Comparison of ENCODE assay signal across 9 cellular contexts in the genomic region with DNA sequence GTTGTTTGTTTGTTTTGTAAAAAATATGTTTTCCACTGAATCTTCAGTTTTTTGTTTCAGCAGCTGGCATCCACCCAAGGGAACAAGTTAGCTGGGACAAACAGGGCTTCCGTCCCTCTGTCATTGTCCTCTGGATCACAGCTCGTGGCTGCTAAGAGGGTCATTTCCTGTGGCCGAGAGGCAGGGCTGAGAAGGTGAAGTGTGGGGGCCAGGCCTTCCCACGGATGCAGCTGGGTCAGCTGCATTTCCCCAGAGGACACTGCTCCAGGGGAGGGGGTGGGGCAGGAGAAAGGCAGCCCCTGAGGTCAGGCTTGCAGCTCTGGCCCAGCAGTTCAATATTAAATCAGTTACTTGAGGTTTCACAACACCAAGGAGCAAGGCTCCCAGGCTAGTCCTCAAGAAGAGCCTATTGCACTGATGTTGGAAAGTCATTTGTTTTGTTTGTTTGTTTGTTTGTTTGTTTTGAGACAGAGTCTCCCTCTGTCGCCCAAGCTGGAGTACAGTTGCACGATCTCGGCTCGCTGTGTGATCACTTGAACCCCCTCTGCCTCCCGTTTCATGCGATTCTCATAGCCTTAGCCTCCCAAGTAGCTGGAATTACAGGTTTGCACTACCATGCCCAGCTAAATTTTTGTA. TPM values are rescaled to one million over a fixed set of nuclear protein-coding genes. Genes with fewer than 3 reads are reported as not detected.
A peak's percentile ranks its signal among the peaks of the same experiment; 100 is the strongest.
DNase-seq lines count a peak whose midpoint lies in the region; FAIRE-seq and TF ChIP-seq lines count a peak whose summit lies in the region.
"Had no signal": no experiment of that assay in that cellular context is flagged by ENCODE, and none has a peak within 500 bp of the region (broad histone marks: within the 10 kb centered on the region; RNA-seq: fewer than 3 reads in every experiment).

No MANE protein-coding gene starts in this region.

- TF ChIP-seq CTCF in H1 (IDR thresholded peaks at IDR 0.05; ENCODE audit: control extremely low read depth in 1 of 3, insufficient read depth in 1 of 3, low read depth in 1 of 3, low read length in 3 of 3), result no peak
- no peak for TF ChIP-seq CTCF in liver (IDR thresholded peaks at IDR 0.05; ENCODE audit: low read depth, low read length, missing input control)
- no peak for TF ChIP-seq CTCF in smooth muscle cell (IDR thresholded peaks at IDR 0.05; ENCODE audit: borderline replicate concordance, insufficient read depth, poor library complexity, severe bottlenecking)
- no peak for TF ChIP-seq CTCF in GM13976 (IDR thresholded peaks at IDR 0.05; ENCODE audit: borderline replicate concordance, control extremely low read depth, extremely low read depth, insufficient read depth, missing control alignments)

- no peak overlapping the region for H2BK5ac ChIP-seq in H1 (ENCODE audit: low read depth, low read length)

- H3K27me3 ChIP-seq in H1 (replicated peaks in 1 of 4; ENCODE audit: control insufficient read depth in 3 of 4, extremely low read depth in 1 of 4, insufficient read depth in 3 of 4, low read length in 3 of 4) (peaks cover 0 to 2% (median 0%) of the 10 kb centered on the region in 4 experiments; a peak in 1 of 7 replicates), liver (ENCODE audit: control insufficient read depth in 4 of 4, insufficient read depth in 4 of 4, low read length in 3 of 4) (no peaks in the 10 kb centered on the region), smooth muscle cell (ENCODE audit: low read depth) (no peaks in the 10 kb centered on the region), H7 (ENCODE audit: control insufficient read depth, insufficient read depth, low read length) (no peaks in the 10 kb centered on the region)

- no peak overlapping the region for H4K5ac ChIP-seq in H1 (ENCODE audit: insufficient read length, low read depth, low read length)

- H4K20me1 ChIP-seq in H1 (replicated peaks in 1 of 2; ENCODE audit: control insufficient read depth in 1 of 2, insufficient read depth in 2 of 2, low read length in 2 of 2), result no peaks in the 10 kb centered on the region
- H4K20me1 ChIP-seq in smooth muscle cell (ENCODE audit: low read depth), result no peaks in the 10 kb centered on the region

- H3K4me1 ChIP-seq in H1 (replicated peaks in 1 of 4; ENCODE audit: control insufficient read depth in 3 of 4, insufficient read depth in 4 of 4, low read length in 3 of 4) (peaks cover 0 to 4% (median 0%) of the 10 kb centered on the region in 4 experiments; a peak in 1 of 7 replicates), liver (ENCODE audit: control insufficient read depth in 4 of 4, insufficient read depth in 4 of 4, low read length in 3 of 4) (no peaks in the 10 kb centered on the region), smooth muscle cell (ENCODE audit: low read depth) (peaks cover 8% of the 10 kb centered on the region)

- H3K14ac ChIP-seq in H1 (ENCODE audit: insufficient read length), result no peak overlapping the region

- TF ChIP-seq EP300 in H1 (IDR thresholded peaks at IDR 0.05; ENCODE audit: borderline replicate concordance in 1 of 2, low read depth in 2 of 2, low read length in 2 of 2), result no peak

- FAIRE-seq in H1 (lab: Jason Lieb, UNC), result no peak

- H3K36me3 ChIP-seq in H1 (ENCODE audit: control insufficient read depth in 2 of 4, insufficient read depth in 4 of 4, low read length in 3 of 4), result no peaks in the 10 kb centered on the region
- H3K36me3 ChIP-seq in liver (ENCODE audit: control insufficient read depth in 4 of 4, insufficient read depth in 3 of 4, low read depth in 1 of 4, low read length in 3 of 4), result no peaks in the 10 kb centered on the region
- no peaks in the 10 kb centered on the region for H3K36me3 ChIP-seq in smooth muscle cell (ENCODE audit: low read depth)
- no peaks in the 10 kb centered on the region for H3K36me3 ChIP-seq in H7 (replicated peaks; ENCODE audit: control insufficient read depth, insufficient read depth, low read length)

- H3K9me3 ChIP-seq in H1 (ENCODE audit: insufficient read depth in 2 of 2, low read depth in 1 of 2, low read length in 1 of 2) (no peaks in the 10 kb centered on the region; a peak in 1 of 4 replicates), liver (ENCODE audit: control insufficient read depth in 4 of 4, low read length in 3 of 4) (no peaks in the 10 kb centered on the region), smooth muscle cell (replicated peaks; ENCODE audit: low read depth) (no peaks in the 10 kb centered on the region)

- no peak overlapping the region for H4K8ac ChIP-seq in H1 (ENCODE audit: extremely low read depth, insufficient read depth, low read length)

- H3K79me1 ChIP-seq in H1 (ENCODE audit: low read depth, low read length), result no peaks in the 10 kb centered on the region

- POLR2A ChIA-PET in H1 (lab: Charles Lee; ENCODE audit: partially characterized antibody), result interaction anchor here (0.7 to 1.9 kb wide), 8 partner anchors 9 to 101 kb away, joined by 3 to 18 read pairs (median 4); a partner anchor contains a TSS

- H3K23me2 ChIP-seq in H1 (ENCODE audit: low read depth, low read length), result no peaks in the 10 kb centered on the region

- H4K91ac ChIP-seq in H1 (replicated peaks; ENCODE audit: insufficient read length, low read length), result no peak overlapping the region

- TF ChIP-seq RAD21 in H1 (IDR thresholded peaks at IDR 0.05 in 1 of 2, conservative IDR thresholded peaks at IDR 0.05 in 1 of 2; ENCODE audit: low read depth in 2 of 2, low read length in 2 of 2) (no peak), liver (IDR thresholded peaks at IDR 0.05) (peak in 1 of 2 donors; percentile 51)

- no peak for TF ChIP-seq POLR2A in H1 (IDR thresholded peaks at IDR 0.05; ENCODE audit: control extremely low read depth in 1 of 2, low read depth in 2 of 2, low read length in 2 of 2)

- in situ Hi-C loops in GM13976 (cut with MboI; ENCODE audit: low sequenced_read_pairs, unreplicated experiment) (no loop called here), KBM-7 (cut with MboI; ENCODE audit: low pct_unique_long_range_greater_than_20kb, low sequenced_read_pairs) (no loop called here)

- H3K4me2 ChIP-seq in H1 (ENCODE audit: insufficient read depth in 1 of 2, low read depth in 2 of 2, low read length in 2 of 2) (no peak overlapping the region), smooth muscle cell (peak overlapping the region; percentile 15)

- H3K27ac ChIP-seq in H1 (ENCODE audit: low read depth, low read length), result no peak overlapping the region
- peak overlapping the region in 1 of 2 donors; percentile 57 for H3K27ac ChIP-seq in liver (ENCODE audit: low read depth in 1 of 2, low read length in 2 of 2)
- H3K27ac ChIP-seq in smooth muscle cell (ENCODE audit: low read depth), result no peak overlapping the region

- H3K9ac ChIP-seq in H1 (replicated peaks in 1 of 4; ENCODE audit: extremely low read depth in 1 of 4, low read depth in 3 of 4, low read length in 3 of 4) (no peak overlapping the region), liver (ENCODE audit: low read depth in 1 of 2, low read length in 2 of 2) (no peak overlapping the region), smooth muscle cell (ENCODE audit: low read depth) (no peak overlapping the region)

- no peak overlapping the region for H2BK120ac ChIP-seq in H1 (replicated peaks; ENCODE audit: low read depth, low read length)

- no peak overlapping the region for H2AK5ac ChIP-seq in H1 (ENCODE audit: low read depth, low read length)

- CTCF ChIA-PET in H1 (lab: Charles Lee; ENCODE audit: partially characterized antibody), result interaction anchor here (1.0 to 1.5 kb wide), 5 partner anchors 10 to 299 kb away, joined by 3 read pairs; no protein-coding TSS in a partner anchor

- H3K4me3 ChIP-seq in H1 (ENCODE audit: extremely low read depth in 1 of 4, insufficient read depth in 2 of 4, low read depth in 3 of 4, low read length in 4 of 4), result no peak overlapping the region
- no peak overlapping the region for H3K4me3 ChIP-seq in liver (ENCODE audit: low read depth in 1 of 3, low read length in 3 of 3)
- H3K4me3 ChIP-seq in smooth muscle cell, result no peak overlapping the region
- no peak overlapping the region for H3K4me3 ChIP-seq in H7 (ENCODE audit: insufficient read depth, low read depth, low read length)

- H3K56ac ChIP-seq in H1 (replicated peaks; ENCODE audit: insufficient read length, low read depth, low read length), result no peak overlapping the region

- H3K4ac ChIP-seq in H1 (replicated peaks; ENCODE audit: insufficient read length, low read depth, low read length), result no peak overlapping the region

- H3F3A ChIP-seq in smooth muscle cell (ENCODE audit: low read depth), result no peaks in the 10 kb centered on the region

- WGBS in H1 (ENCODE audit: extremely low coverage in 1 of 2, insufficient coverage in 1 of 2, insufficient read length in 1 of 2, insufficient replicate concordance in 2 of 2, low coverage in 1 of 2, low lambda C conversion rate in 2 of 2, missing lambda C conversion rate in 1 of 2), 2 experiments, result 88% methylated on average over 10 of the region's 10 CpGs; no CpG with 5 or more reads in 1 of the 2 experiments
- 73% methylated on average over 10 of the region's 10 CpGs for WGBS in liver
- 67% methylated on average over 10 of the region's 10 CpGs for WGBS in smooth muscle cell (ENCODE audit: low lambda C conversion rate)

- DNase-seq in NCI-H2196 (lab: John Stamatoyannopoulos, UW; ENCODE audit: unreplicated experiment) (peak; percentile 10), H1 (ENCODE audit: low read depth in 1 of 2, low spot score in 2 of 2) (no peak), smooth muscle cell (lab: John Stamatoyannopoulos, UW; ENCODE audit: unreplicated experiment) (no peak), GM13976 (ENCODE audit: low spot score) (no peak), H7 (no peak), KBM-7 (no peak)
- no peak for DNase-seq in NK-92 treated with Interleukin-12 subunit alpha and Interleukin-12 subunit beta, amount 100 ng/mL, for 24 hours (lab: John Stamatoyannopoulos, UW)
- DNase-seq: NCI-H1930 had no signal

- no peak overlapping the region for H2BK12ac ChIP-seq in H1 (ENCODE audit: low read depth, low read length)

- H3K79me2 ChIP-seq in H1 (ENCODE audit: control insufficient read depth in 1 of 2, insufficient read depth in 2 of 2, low read length in 2 of 2) (no peaks in the 10 kb centered on the region), smooth muscle cell (ENCODE audit: low read depth) (no peaks in the 10 kb centered on the region)

- H3K23ac ChIP-seq in H1 (ENCODE audit: insufficient read length), result no peak overlapping the region

- no peak overlapping the region for H3K18ac ChIP-seq in H1 (ENCODE audit: extremely low read depth, low read length)

- H2BK15ac ChIP-seq in H1 (ENCODE audit: low read length), result no peak overlapping the region

- H2BK20ac ChIP-seq in H1 (ENCODE audit: low read length), result no peak overlapping the region

- H2AFZ ChIP-seq in H1 (ENCODE audit: low read length), result peak overlapping the region; percentile 36; the same call in 1 of the 2 replicates
- H2AFZ ChIP-seq in smooth muscle cell (ENCODE audit: low read depth), result peak overlapping the region; percentile 54

RNA-seq across cellular contexts. Expression of a gene that starts 34.4 kb away (rescaled TPM):
- 20.8 and 26.5 TPM in 2 replicates for total RNA-seq in H1 (2021; fragmentation: NEBNext Ultra II Directional; extraction: Animal tissue kit (Norgen Biotek cat#: 25700))
- 12.3 and 27.6 TPM in 2 replicates for polyA plus RNA-seq in H1 (2011; rRNA removed)
- polyA plus RNA-seq in H1 (2011; cell fraction: cytosol; rRNA removed), result 9.2 TPM
- 31.0 TPM for polyA plus RNA-seq in H1 (2011; cell fraction: nucleus; rRNA removed)
- 6.7 to 15.9 TPM (median 13.8 TPM) in 4 replicates for polyA plus RNA-seq in H1 (2012, experiment 1 of 2)
- 8.5 TPM for polyA plus RNA-seq in H1 (2012, experiment 2 of 2)
- polyA plus RNA-seq in H1 (2013, experiment 1 of 2), result 17.8 TPM
- polyA plus RNA-seq in H1 (2013, experiment 2 of 2), result 16.7 TPM
- polyA minus RNA-seq in H1 (2011; rRNA and poly(A)+ RNA removed), result 4.6 and 9.1 TPM in 2 replicates
- 13.0 TPM for polyA minus RNA-seq in H1 (2011; cell fraction: cytosol; rRNA and poly(A)+ RNA removed)
- 10.4 TPM for polyA minus RNA-seq in H1 (2011; cell fraction: nucleus; rRNA and poly(A)+ RNA removed)
- 10 to 100 TPM; 11.2 to 47.3 TPM for total RNA-seq in liver
- 10 to 100 TPM; 10.1 to 16.4 TPM for polyA plus RNA-seq in liver
- total RNA-seq in smooth muscle cell, result 46.2 and 58.6 TPM in 2 replicates
- polyA plus RNA-seq in smooth muscle cell, result 108 and 122 TPM in 2 replicates
- 10.7 and 21.0 TPM in 2 replicates for total RNA-seq in H7 (2014; rRNA removed; shearing (Covaris generic))
